Comparison of ENCODE assay signal across 8 cellular contexts in the genomic region with DNA sequence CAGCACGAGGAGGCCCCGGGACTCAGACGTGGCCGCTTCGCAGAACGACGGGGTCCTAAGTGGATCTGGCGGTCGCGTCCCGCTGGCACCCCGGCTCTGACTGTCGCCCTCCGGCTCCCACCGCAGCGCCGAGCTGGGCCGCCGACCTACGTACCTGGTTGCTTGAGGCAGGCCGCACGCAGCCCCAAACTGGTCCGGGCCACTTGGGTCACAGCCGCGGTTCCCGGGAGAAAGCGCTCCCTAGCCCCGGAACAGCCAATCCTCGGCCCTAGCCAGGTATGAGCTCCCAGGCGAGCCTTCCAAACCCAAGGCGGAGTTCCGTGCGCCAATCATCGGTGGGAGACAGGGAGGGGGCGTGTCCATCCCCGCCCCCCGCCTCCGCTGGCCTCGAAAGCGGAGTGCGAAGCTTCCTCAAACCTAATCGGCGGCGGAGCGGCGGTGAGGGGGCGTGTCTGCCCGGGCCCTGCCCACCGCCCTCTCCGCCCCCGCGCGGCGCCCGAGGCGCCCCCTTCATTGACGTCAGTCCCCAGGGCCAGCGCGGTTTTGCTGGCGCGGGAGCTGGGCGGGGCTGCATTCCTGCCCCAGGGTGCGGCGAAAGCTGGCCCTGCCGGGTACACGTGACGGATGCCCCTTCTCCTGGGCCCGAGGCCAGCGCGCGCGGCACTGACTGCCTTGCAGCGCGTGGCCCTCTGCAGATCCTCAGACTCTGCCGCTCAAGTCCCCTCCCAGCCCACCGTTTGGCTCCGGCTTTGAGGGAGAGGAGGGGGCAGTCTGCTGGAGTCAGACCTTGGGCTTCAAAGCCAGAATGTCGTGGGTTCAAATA. TPM values are rescaled to one million over a fixed set of nuclear protein-coding genes. Genes with fewer than 3 reads are reported as not detected.
DNase-seq lines count a peak whose midpoint lies in the region; ATAC-seq and FAIRE-seq lines count a peak whose summit lies in the region.

A gene with protein sequence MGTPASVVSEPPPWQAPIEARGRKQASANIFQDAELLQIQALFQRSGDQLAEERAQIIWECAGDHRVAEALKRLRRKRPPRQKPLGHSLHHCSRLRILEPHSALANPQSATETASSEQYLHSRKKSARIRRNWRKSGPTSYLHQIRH (minus strand): TSS at position 280 of the 823 bp plus-strand sequence. CDS start 7,336 bp downstream, outside the sequence.

- H3K4me1 ChIP-seq in right cardiac atrium (ENCODE audit: control insufficient read depth, insufficient read depth, low read length) = peaks cover 17% of the 10 kb centered on the region

- peak within 1 kb of the TSS; percentile 87 for H3K27ac ChIP-seq in right cardiac atrium (ENCODE audit: low read length)

- H3K27me3 ChIP-seq in right cardiac atrium (ENCODE audit: control insufficient read depth, insufficient read depth) = no peaks in the 10 kb centered on the region

- ATAC-seq in GM18502 (IDR thresholded peaks at IDR 0.05; ENCODE audit: poor library complexity, unreplicated experiment) (peak; percentile 93), HG02943 (IDR thresholded peaks at IDR 0.05; ENCODE audit: low read depth, unreplicated experiment) (peak; percentile 87), right cardiac atrium (peak; percentile 96)

- intact Hi-C loops in right cardiac atrium (cut with DNase I) = no loop called here

- FAIRE-seq in urothelium cell line (lab: Jason Lieb, UNC) = peak; percentile 5

- WGBS in right cardiac atrium = under 1% methylated on average over 78 of the region's 78 CpGs

- peak within 1 kb of the TSS; percentile 57 for H3K4me3 ChIP-seq in right cardiac atrium (ENCODE audit: low read length)

- H3K9me3 ChIP-seq in right cardiac atrium (ENCODE audit: control insufficient read depth, low read length) = no peaks in the 10 kb centered on the region

- peak; percentile 74 to 85 for DNase-seq in NCI-H187 (lab: John Stamatoyannopoulos, UW)
- DNase-seq in T-helper 2 cell = peak; percentile 87 to 97 (median 95)
- peak; percentile 45 to 96 (median 92) for DNase-seq in anterior cingulate cortex (lab: John Stamatoyannopoulos, UW)
- DNase-seq in right cardiac atrium = peak; percentile 98 to 99 (median 99)
- DNase-seq in pulmonary artery endothelial cell (ENCODE audit: low read depth, low spot score) = peak; percentile 84
- DNase-seq in urothelium cell line (ENCODE audit: low spot score) = peak; percentile 95

RNA-seq across cellular contexts. Expression of the gene that starts here (rescaled TPM):
- total RNA-seq in right cardiac atrium = 10 to 100 TPM; 12.2 to 23.1 (median 15.7) TPM
- 15.4 TPM for polyA plus RNA-seq in right cardiac atrium
- 2.4 and 3.2 TPM in 2 replicates for total RNA-seq in pulmonary artery endothelial cell

Comparison
In these comparisons a context has a peak if more than half of its experiments do, and no peak if none do; other contexts are left out.
1. Peak in every context shown above with its lines: DNase-seq, ATAC-seq, H3K4me3 ChIP-seq and H3K27ac ChIP-seq.